ENCODE assay signal across 19 cellular contexts in genomic region chr15:81373996-81374395, GRCh38. TPM values are rescaled to one million over a fixed set of nuclear protein-coding genes. Genes with fewer than 3 reads are reported as not detected.
DNase-seq lines count a peak whose midpoint lies in the region; ATAC-seq and TF ChIP-seq lines count a peak whose summit lies in the region.
"Had no signal": no experiment of that assay in that cellular context is flagged by ENCODE, and none has a peak within 500 bp of the region (broad histone marks: within the 10 kb centered on the region; RNA-seq: fewer than 3 reads in every experiment).

TMC3 (minus strand) TSS chr15:81374213; CDS start chr15:81374077, 136 bp downstream.

- no peak within 1 kb of the TSS for H3K4me3 ChIP-seq in AG10803 (ENCODE audit: low read length)
- no peak within 1 kb of the TSS for H3K4me3 ChIP-seq in neuronal stem cell (ENCODE audit: low read length in 2 of 2)
- H3K4me3 ChIP-seq: SJSA1 had no signal

- no peak within 1 kb of the TSS for H3K14ac ChIP-seq in neuronal stem cell (ENCODE audit: low read length)

- H2BK12ac ChIP-seq in neuronal stem cell (ENCODE audit: low read length): no peak within 1 kb of the TSS

- H3K36me3 ChIP-seq in neuronal stem cell (replicated peaks in 1 of 2; ENCODE audit: control insufficient read depth in 2 of 2, insufficient read depth in 2 of 2, low read length in 2 of 2): no peaks in the 10 kb centered on the region
- H3K36me3 ChIP-seq: brain microvascular endothelial cell, SJSA1 had no signal

- no peak within 1 kb of the TSS for H3K9ac ChIP-seq in neuronal stem cell (ENCODE audit: low read depth, low read length, poor library complexity)

- no peak within 1 kb of the TSS for H2BK5ac ChIP-seq in neuronal stem cell (ENCODE audit: low read length)

- H3K27me3 ChIP-seq in neuronal stem cell (ENCODE audit: control insufficient read depth in 3 of 3, insufficient read depth in 3 of 3, low read depth in 1 of 3, low read length in 3 of 3): peaks cover 0 to 3% (median 0%) of the 10 kb centered on the region in 3 experiments
- H3K27me3 ChIP-seq: SJSA1 had no signal

- H2BK15ac ChIP-seq in neuronal stem cell (ENCODE audit: low read length): no peak within 1 kb of the TSS

- no peak within 1 kb of the TSS for H3K4ac ChIP-seq in neuronal stem cell (ENCODE audit: low read length)

- TF ChIP-seq CTCF in AG10803 (conservative IDR thresholded peaks at IDR 0.05; ENCODE audit: low read length): no peak

- no peak within 1 kb of the TSS for H4K91ac ChIP-seq in neuronal stem cell (ENCODE audit: low read depth, low read length, poor library complexity)

- peak; percentile 16 for DNase-seq in AG10803 (ENCODE audit: low read depth)
- peak; percentile 12 to 49 for DNase-seq in NCI-H526 (lab: John Stamatoyannopoulos, UW)
- DNase-seq in globus pallidus (ENCODE audit: low spot score): peak; percentile 35
- peak; percentile 44 for DNase-seq in neuronal stem cell (ENCODE audit: low spot score)
- no peak for DNase-seq in ecto neural progenitor cell (ENCODE audit: low spot score)
- DNase-seq in activated CD4-positive, alpha-beta T cell treated with anti-CD3 and anti-CD28 coated beads, Interleukin-2, amount 50 U/mL, for 4 hours: no peak
- DNase-seq in SKM-1 treated with dmso at 0.1 percent for 144 hours (lab: John Stamatoyannopoulos, UW; ENCODE audit: unreplicated experiment): no peak
- DNase-seq: activated CD4-positive, CD25-positive, alpha-beta regulatory T cell; activated CD8-positive, alpha-beta memory T cell treated with anti-CD3 and anti-CD28 coated beads for 24 hours; activated T-cell treated with anti-CD3 and anti-CD28 coated beads, Interleukin-2, amount 50 U/mL, for 48 hours; brain microvascular endothelial cell; foreskin melanocyte; Karpas-422; NCI-H1092 treated with DMSO at 0.1 percent for 48 hours; stimulated activated CD4-positive, alpha-beta T cell treated with anti-CD3 and anti-CD28 coated beads, Interleukin-2, amount 100 ng/mL, for 24 hours had no signal

- H4K8ac ChIP-seq in neuronal stem cell (ENCODE audit: low read depth, low read length): no peak within 1 kb of the TSS

- ATAC-seq in HG03571 (IDR thresholded peaks at IDR 0.05; ENCODE audit: unreplicated experiment): no peak
- ATAC-seq: Panc1 had no signal

- no peak within 1 kb of the TSS for H2AK5ac ChIP-seq in neuronal stem cell (ENCODE audit: low read depth, low read length)

- no peak within 1 kb of the TSS for H2AFZ ChIP-seq in neuronal stem cell (ENCODE audit: low read length)

- no peak within 1 kb of the TSS for H2BK120ac ChIP-seq in neuronal stem cell (ENCODE audit: low read depth, low read length)

- WGBS in neuronal stem cell (ENCODE audit: extremely low coverage in 2 of 2, insufficient read length in 2 of 2, insufficient replicate concordance in 1 of 2), 2 donors: no CpG with 5 or more reads among the region's 9 CpGs

- peaks cover 0 to 14% of the 10 kb centered on the region in 2 donors for H3K4me1 ChIP-seq in neuronal stem cell (ENCODE audit: control insufficient read depth in 2 of 2, insufficient read depth in 1 of 2, low read depth in 1 of 2, low read length in 2 of 2)
- H3K4me1 ChIP-seq: SJSA1 had no signal

- H3K27ac ChIP-seq in neuronal stem cell (replicated peaks; ENCODE audit: low read length): peak within 1 kb of the TSS; percentile 14
- H3K27ac ChIP-seq: brain microvascular endothelial cell, SJSA1 had no signal

- H3K18ac ChIP-seq in neuronal stem cell (ENCODE audit: low read length): peak within 1 kb of the TSS; percentile 0

- no peaks in the 10 kb centered on the region for H3K9me3 ChIP-seq in neuronal stem cell (replicated peaks in 1 of 2; ENCODE audit: control insufficient read depth in 2 of 2, insufficient read depth in 1 of 2, low read depth in 1 of 2, low read length in 2 of 2)
- H3K9me3 ChIP-seq: SJSA1 had no signal

- no peaks in the 10 kb centered on the region for H3K79me1 ChIP-seq in neuronal stem cell (ENCODE audit: low read depth, low read length)

- no peak within 1 kb of the TSS for H3K23ac ChIP-seq in neuronal stem cell (ENCODE audit: low read depth, low read length, poor library complexity)

- no peak within 1 kb of the TSS for H3K4me2 ChIP-seq in neuronal stem cell (ENCODE audit: insufficient read depth, low read length, poor library complexity, severe bottlenecking)

RNA-seq across cellular contexts. Expression of gene TMC3, which starts in this region (rescaled TPM):
- polyA plus RNA-seq in neuronal stem cell (2013, experiment 1 of 2): 0.03 TPM
- polyA plus RNA-seq in neuronal stem cell (2013, experiment 2 of 2): 0.01 TPM
- polyA plus RNA-seq: CD14-positive monocyte had no signal

Comparison
In these comparisons a context has a peak if more than half of its experiments do, and no peak if none do; other contexts are left out.
1. DNase-seq: peak in AG10803 (single experiment), NCI-H526 (2 of 2), globus pallidus (single experiment) and neuronal stem cell (single experiment); none in ecto neural progenitor cell (single experiment), activated CD4-positive, alpha-beta T cell treated with anti-CD3 and anti-CD28 coated beads, Interleukin-2, amount 50 U/mL, for 4 hours (0 of 2) and SKM-1 treated with dmso at 0.1 percent for 144 hours (single experiment).